Comparison of ENCODE assay signal across 8 cellular contexts in genomic region chr6:2793491-2794151, GRCh38. TPM values are rescaled to one million over a fixed set of nuclear protein-coding genes. Genes with fewer than 3 reads are reported as not detected.
DNase-seq lines count a peak whose midpoint lies in the region; ATAC-seq and TF ChIP-seq lines count a peak whose summit lies in the region.

No MANE protein-coding gene starts in this region.

- no peaks in the 10 kb centered on the region for H3F3A ChIP-seq in GM23338 (replicated peaks; ENCODE audit: low read depth)

- H3K36me3 ChIP-seq in GM23338 (ENCODE audit: insufficient read depth) (no peaks in the 10 kb centered on the region), RWPE2 (ENCODE audit: low read depth) (no peaks in the 10 kb centered on the region; the same call in 1 of the 2 replicates), colonic mucosa (no peaks in the 10 kb centered on the region)

- no peaks in the 10 kb centered on the region for H3K9me3 ChIP-seq in RWPE2 (ENCODE audit: severe bottlenecking)
- H3K9me3 ChIP-seq in colonic mucosa = no peaks in the 10 kb centered on the region

- TF ChIP-seq CTCF in GM23338 (conservative IDR thresholded peaks at IDR 0.05; ENCODE audit: low read depth in 2 of 2) = no peak
- TF ChIP-seq CTCF in RWPE2 (IDR thresholded peaks at IDR 0.05; ENCODE audit: poor library complexity, severe bottlenecking) = no peak
- TF ChIP-seq CTCF in colonic mucosa (IDR thresholded peaks at IDR 0.05) = no peak
- no peak for TF ChIP-seq CTCF in progenitor cell of endocrine pancreas (IDR thresholded peaks at IDR 0.05; ENCODE audit: unreplicated experiment)

- H3K27me3 Mint-ChIP-seq in GM23338 (ENCODE audit: insufficient read depth, low read depth, poor library complexity) (peaks cover 2% of the 10 kb centered on the region), progenitor cell of endocrine pancreas (no peaks in the 10 kb centered on the region)

- H3K4me1 ChIP-seq in GM23338 (ENCODE audit: insufficient read depth) = peaks cover 3% of the 10 kb centered on the region; the same call in 1 of the 2 replicates
- peaks cover 22% of the 10 kb centered on the region for H3K4me1 ChIP-seq in RWPE2 (ENCODE audit: insufficient read depth, poor library complexity, severe bottlenecking)
- no peaks in the 10 kb centered on the region for H3K4me1 ChIP-seq in colonic mucosa

- DNase-seq in GM23338 (ENCODE audit: low spot score) = no peak
- no peak for DNase-seq in RWPE2 (ENCODE audit: low spot score)
- no peak for DNase-seq in colonic mucosa
- no peak for DNase-seq in progenitor cell of endocrine pancreas (ENCODE audit: low spot score, unreplicated experiment)

- no peak overlapping the region for H3K4me2 ChIP-seq in GM23338

- H3K79me2 ChIP-seq in GM23338 (replicated peaks; ENCODE audit: insufficient read depth) = peaks cover 5% of the 10 kb centered on the region; the same call in 1 of the 2 replicates

- no peaks in the 10 kb centered on the region for H4K20me1 ChIP-seq in GM23338 (replicated peaks; ENCODE audit: insufficient read depth)

- H3K27ac Mint-ChIP-seq in GM23338 (peak overlapping the region; percentile 63), progenitor cell of endocrine pancreas (peak overlapping the region; percentile 40)

- no peaks in the 10 kb centered on the region for H3K9me2 ChIP-seq in GM23338 (ENCODE audit: insufficient read depth)

- H3K4me3 ChIP-seq in GM23338 (no peak overlapping the region), RWPE2 (ENCODE audit: severe bottlenecking) (no peak overlapping the region), colonic mucosa (no peak overlapping the region)

- H3K27me3 ChIP-seq in GM23338 (ENCODE audit: insufficient read depth) = no peaks in the 10 kb centered on the region
- H3K27me3 ChIP-seq in RWPE2 (ENCODE audit: insufficient read depth, poor library complexity, severe bottlenecking) = no peaks in the 10 kb centered on the region
- H3K27me3 ChIP-seq in colonic mucosa = no peaks in the 10 kb centered on the region

- intact Hi-C loops in colonic mucosa (cut with DNase I) = loop anchor here (5.0 kb wide), 2 partner anchors 49 to 119 kb away; partner anchors contain the start of gene SERPINB1

- no peak overlapping the region for H2AFZ ChIP-seq in GM23338

- H3K27ac ChIP-seq in GM23338 (ENCODE audit: low read depth) = peak overlapping the region; percentile 46; the same call in 1 of the 2 replicates
- H3K27ac ChIP-seq in RWPE2 (ENCODE audit: poor library complexity, severe bottlenecking) = peak overlapping the region; percentile 40
- peak overlapping the region; percentile 2 for H3K27ac ChIP-seq in colonic mucosa

- H3K4me3 Mint-ChIP-seq in GM23338 (no peak overlapping the region), progenitor cell of endocrine pancreas (ENCODE audit: low read depth) (no peak overlapping the region)

- H3K9ac ChIP-seq in colonic mucosa (ENCODE audit: low read depth in 2 of 2, low read length in 2 of 2) = no peak overlapping the region

- H3K9me3 Mint-ChIP-seq in GM23338 = no peaks in the 10 kb centered on the region
- no peaks in the 10 kb centered on the region for H3K9me3 Mint-ChIP-seq in progenitor cell of endocrine pancreas (ENCODE audit: low read depth)

- H3K4me1 Mint-ChIP-seq in GM23338 (peaks cover 29% of the 10 kb centered on the region), progenitor cell of endocrine pancreas (ENCODE audit: low read depth) (peaks cover 15% of the 10 kb centered on the region)

- H3K36me3 Mint-ChIP-seq in GM23338 (ENCODE audit: low read depth) (no peaks in the 10 kb centered on the region), progenitor cell of endocrine pancreas (ENCODE audit: insufficient read depth) (peaks cover 3% of the 10 kb centered on the region)

- ATAC-seq in GM23338 = no peak
- peak; percentile 21; the same call in 1 of the 3 replicates for ATAC-seq in RWPE2 (ENCODE audit: low read depth)
- no peak for ATAC-seq in HG03342 (IDR thresholded peaks at IDR 0.05; ENCODE audit: unreplicated experiment)
- no peak for ATAC-seq in HG03025 (IDR thresholded peaks at IDR 0.05; ENCODE audit: low FRiP score, unreplicated experiment)
- ATAC-seq in SK-N-SH treated with all-trans-retinoic acid at 6 μM for 48 hours = no peak
- ATAC-seq in GM19463 (IDR thresholded peaks at IDR 0.05; ENCODE audit: unreplicated experiment) = no peak

TF ChIP-seq in SK-N-SH treated with all-trans-retinoic acid at 6 μM for 48 hours, 23 proteins besides CTCF, POLR2A, EP300 and RAD21 (continues in another document):
- no peak for TF ChIP-seq PPARA (CRISPR knock-in tag; IDR thresholded peaks at IDR 0.05; ENCODE audit: borderline replicate concordance)
- TF ChIP-seq GLIS3 (CRISPR knock-in tag; IDR thresholded peaks at IDR 0.05) = no peak
- no peak for TF ChIP-seq ZNF70 (CRISPR knock-in tag; IDR thresholded peaks at IDR 0.05)
- no peak for TF ChIP-seq TSHZ2 (CRISPR knock-in tag; IDR thresholded peaks at IDR 0.05)
- no peak for TF ChIP-seq CSRNP3 (CRISPR knock-in tag; IDR thresholded peaks at IDR 0.05)
- no peak for TF ChIP-seq ZNF565 (CRISPR knock-in tag; conservative IDR thresholded peaks at IDR 0.05; ENCODE audit: low read depth)
- TF ChIP-seq PATZ1 (CRISPR knock-in tag; IDR thresholded peaks at IDR 0.05; ENCODE audit: borderline replicate concordance) = no peak
- TF ChIP-seq SNAI2 (CRISPR knock-in tag; IDR thresholded peaks at IDR 0.05) = no peak
- TF ChIP-seq TOX (CRISPR knock-in tag; IDR thresholded peaks at IDR 0.05; ENCODE audit: borderline replicate concordance) = no peak
- TF ChIP-seq ZNF8 (CRISPR knock-in tag; IDR thresholded peaks at IDR 0.05) = no peak
- no peak for TF ChIP-seq BACH2 (CRISPR knock-in tag; IDR thresholded peaks at IDR 0.05; ENCODE audit: borderline replicate concordance)
- no peak for TF ChIP-seq OSR1 (CRISPR knock-in tag; IDR thresholded peaks at IDR 0.05)
- TF ChIP-seq ESRRG (CRISPR knock-in tag; IDR thresholded peaks at IDR 0.05) = no peak

RNA-seq across cellular contexts. Expression of gene WRNIP1, which starts 28.4 kb away (rescaled TPM):
- total RNA-seq in GM23338 (2014; rRNA removed; shearing (Covaris generic)) = 50.4 and 66.0 TPM in 2 replicates
- polyA plus RNA-seq in GM23338 (2016; fragmentation: Nextera tagmentation; extraction: Ambion mirVana) = 27.6 and 34.8 TPM in 2 replicates
- total RNA-seq in colonic mucosa (10 to 100 TPM; 49.9 to 53.7 TPM), progenitor cell of endocrine pancreas (40.4 and 42.5 TPM in 2 replicates)

RNA-seq across cellular contexts. Expression of gene MYLK4, which starts 42.9 kb away (rescaled TPM):
- total RNA-seq in GM23338 (2014; rRNA removed; shearing (Covaris generic)) = 0.12 and 0.17 TPM in 2 replicates
- 0.03 TPM in 2 replicates for polyA plus RNA-seq in GM23338 (2016; fragmentation: Nextera tagmentation; extraction: Ambion mirVana)
- total RNA-seq in colonic mucosa (under 1 TPM; 0.20 to 0.35 TPM), progenitor cell of endocrine pancreas (0.60 and 0.80 TPM in 2 replicates)

RNA-seq across cellular contexts. Expression of gene SERPINB1, which starts 48.0 kb away (rescaled TPM):
- 5.6 and 8.4 TPM in 2 replicates for total RNA-seq in GM23338 (2014; rRNA removed; shearing (Covaris generic))
- polyA plus RNA-seq in GM23338 (2016; fragmentation: Nextera tagmentation; extraction: Ambion mirVana) = 6.5 and 7.2 TPM in 2 replicates
- 100 to 1,000 TPM; 135 to 173 TPM for total RNA-seq in colonic mucosa
- total RNA-seq in progenitor cell of endocrine pancreas = 57.4 and 61.6 TPM in 2 replicates
